ENCODE assay signal across 2 cellular contexts in genomic region chr3:14170569-14171159, GRCh38.
TF ChIP-seq lines count a peak whose summit lies in the region.

No MANE protein-coding gene starts in this region.

TF ChIP-seq in IMR-90, 13 proteins besides CTCF, POLR2A, EP300 and RAD21:
- TF ChIP-seq ELK1 (IDR thresholded peaks at IDR 0.05; ENCODE audit: borderline replicate concordance, low read depth, low read length), result no peak
- peak; percentile 66; the same call in 1 of the 2 replicates for TF ChIP-seq CEBPB (IDR thresholded peaks at IDR 0.05; ENCODE audit: low read depth, low read length)
- peak; percentile 47; the same call in 1 of the 2 replicates for TF ChIP-seq FOS (IDR thresholded peaks at IDR 0.05; ENCODE audit: low read depth, low read length)
- TF ChIP-seq RCOR1 (IDR thresholded peaks at IDR 0.05; ENCODE audit: insufficient replicate concordance, low read length), result no peak

TF ChIP-seq in K562, 482 proteins besides CTCF, POLR2A, EP300 and RAD21 (continues in another document):
- TF ChIP-seq ZNF197 (CRISPR knock-in tag; IDR thresholded peaks at IDR 0.05; ENCODE audit: low read depth) (no peak), MEF2D (tag; conservative IDR thresholded peaks at IDR 0.05; ENCODE audit: low read depth) (no peak), JUND (IDR thresholded peaks at IDR 0.05; ENCODE audit: borderline replicate concordance, low read depth, low read length) (peak; percentile 59; the same call in 1 of the 2 replicates), JUND (tag; IDR thresholded peaks at IDR 0.05; ENCODE audit: borderline replicate concordance, low read depth, low read length) (peak; percentile 12; the same call in 1 of the 3 replicates), MEIS2 (IDR thresholded peaks at IDR 0.05; ENCODE audit: partially characterized antibody) (peak; percentile 92), ZNF584 (CRISPR knock-in tag; IDR thresholded peaks at IDR 0.05; ENCODE audit: low read depth) (peak; percentile 79), EGR1 (conservative IDR thresholded peaks at IDR 0.05) (no peak), ZNF592 (IDR thresholded peaks at IDR 0.05) (peak; percentile 54; the same call in 1 of the 2 replicates), ZBTB33 (CRISPR knock-in tag; IDR thresholded peaks at IDR 0.05) (no peak), ZFP91 (CRISPR knock-in tag; IDR thresholded peaks at IDR 0.05) (no peak), ARHGAP35 (IDR thresholded peaks at IDR 0.05; ENCODE audit: partially characterized antibody) (no peak), ZNF668 (CRISPR knock-in tag; IDR thresholded peaks at IDR 0.05) (no peak), MCM2 (IDR thresholded peaks at IDR 0.05; ENCODE audit: low read depth) (no peak), HDAC3 (IDR thresholded peaks at IDR 0.05; ENCODE audit: borderline replicate concordance, partially characterized antibody) (no peak), NCOR1 (IDR thresholded peaks at IDR 0.05) (no peak), SOX6 (IDR thresholded peaks at IDR 0.05) (peak; percentile 84), GABPA (tag; conservative IDR thresholded peaks at IDR 0.05; ENCODE audit: low read depth) (no peak), CEBPG (CRISPR knock-in tag; IDR thresholded peaks at IDR 0.05) (no peak), CEBPG (tag; conservative IDR thresholded peaks at IDR 0.05 in 1 of 2, IDR thresholded peaks at IDR 0.05 in 1 of 2) (peak in 1 of 2 experiments; percentile 91; a peak in 2 of 4 replicates), ZNF175 (CRISPR knock-in tag; IDR thresholded peaks at IDR 0.05; ENCODE audit: low read depth) (peak; percentile 76; the same call in 1 of the 2 replicates), ATF1 (CRISPR knock-in tag; IDR thresholded peaks at IDR 0.05) (no peak), ATF1 (tag; IDR thresholded peaks at IDR 0.05) (no peak), ATF3 (IDR thresholded peaks at IDR 0.05) (peak; percentile 83), ATF3 (CRISPR knock-in tag; conservative IDR thresholded peaks at IDR 0.05) (no peak), FOSL1 (tag; conservative IDR thresholded peaks at IDR 0.05) (peak; percentile 93), U2AF1 (optimal IDR thresholded peaks at IDR 0.05; ENCODE audit: low read depth, low read length) (no peak), CTBP1 (IDR thresholded peaks at IDR 0.05; ENCODE audit: borderline replicate concordance) (peak; percentile 47), ZNF639 (CRISPR knock-in tag; conservative IDR thresholded peaks at IDR 0.05 in 1 of 2, IDR thresholded peaks at IDR 0.05 in 1 of 2) (no peak), ZNF316 (IDR thresholded peaks at IDR 0.05) (no peak), ZNF75A (CRISPR knock-in tag; IDR thresholded peaks at IDR 0.05) (no peak), HINFP (tag; conservative IDR thresholded peaks at IDR 0.05; ENCODE audit: low read depth) (no peak), NEUROD1 (IDR thresholded peaks at IDR 0.05; ENCODE audit: borderline replicate concordance, low read depth, low read length, partially characterized antibody) (no peak), POLR2H (tag; IDR thresholded peaks at IDR 0.05; ENCODE audit: low read depth) (peak; percentile 70), SAP30 (IDR thresholded peaks at IDR 0.05; ENCODE audit: borderline replicate concordance, insufficient read depth, low read depth, low read length, poor library complexity, severe bottlenecking) (no peak), BRD4 (IDR thresholded peaks at IDR 0.05) (no peak), PKNOX1 (IDR thresholded peaks at IDR 0.05) (peak; percentile 85), ZNF780A (CRISPR knock-in tag; IDR thresholded peaks at IDR 0.05) (no peak), JUN (IDR thresholded peaks at IDR 0.05; ENCODE audit: borderline replicate concordance, low read depth, low read length) (peak; percentile 60; the same call in 1 of the 2 replicates), JUN (CRISPR knock-in tag; IDR thresholded peaks at IDR 0.05; ENCODE audit: borderline replicate concordance) (no peak), RCOR1 (IDR thresholded peaks at IDR 0.05; ENCODE audit: borderline replicate concordance in 1 of 2, low read depth in 2 of 2, low read length in 2 of 2) (no peak), ZNF583 (CRISPR knock-in tag; IDR thresholded peaks at IDR 0.05) (no peak), ATF6 (CRISPR knock-in tag; IDR thresholded peaks at IDR 0.05) (no peak), ZNF449 (CRISPR knock-in tag; IDR thresholded peaks at IDR 0.05) (no peak), FOXO4 (CRISPR knock-in tag; IDR thresholded peaks at IDR 0.05) (no peak), ATF7 (IDR thresholded peaks at IDR 0.05) (peak; percentile 33; the same call in 1 of the 2 replicates), HIVEP1 (CRISPR knock-in tag; IDR thresholded peaks at IDR 0.05) (no peak), POLR2B (IDR thresholded peaks at IDR 0.05; ENCODE audit: low read depth, partially characterized antibody) (no peak), ZNF589 (CRISPR knock-in tag; IDR thresholded peaks at IDR 0.05; ENCODE audit: low read depth) (peak; percentile 80), RFX7 (CRISPR knock-in tag; IDR thresholded peaks at IDR 0.05) (no peak)
